14 cellular contexts compared by ENCODE assay signal in the genomic region with DNA sequence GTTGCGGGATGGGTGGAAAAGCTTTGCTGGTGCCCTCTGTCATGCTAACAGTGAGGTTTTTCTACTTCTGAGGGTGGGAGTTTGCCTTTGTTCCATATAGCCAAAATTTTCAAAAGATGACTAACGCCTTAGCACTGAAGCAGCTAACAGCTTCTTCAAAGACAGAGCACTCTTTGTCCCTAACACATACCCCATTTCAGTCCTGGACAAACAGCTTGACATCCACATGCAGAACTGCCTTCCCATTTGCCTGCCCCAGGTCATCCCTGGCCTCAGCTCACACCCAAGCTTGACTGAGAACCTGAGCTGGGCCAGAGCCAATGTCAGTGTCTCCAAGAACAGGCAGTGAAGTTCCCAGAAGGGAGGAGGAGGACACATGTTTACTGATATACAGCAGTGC. TPM values are rescaled to one million over a fixed set of nuclear protein-coding genes. Genes with fewer than 3 reads are reported as not detected.
"Had no signal": no experiment of that assay in that cellular context is flagged by ENCODE, and none has a peak within 500 bp of the region (broad histone marks: within the 10 kb centered on the region; RNA-seq: fewer than 3 reads in every experiment).

No MANE protein-coding gene starts in this region.

- H3K4me1 ChIP-seq: breast epithelium, tibial nerve had no signal

- ATAC-seq: left colon had no signal

- H3K9me2 ChIP-seq: SK-N-SH had no signal

- H3K9me3 ChIP-seq: SK-N-SH had no signal

- H3K27me3 ChIP-seq: tibial nerve had no signal

- DNase-seq: activated B cell treated with CpG ODN at 0.5 μM for 24 hours; activated CD4-positive, alpha-beta T cell treated with anti-CD3 and anti-CD28 coated beads, Interleukin-2, amount 10 ng/mL, durations not matched to agents 7 days and 5 days; activated effector memory CD4-positive, alpha-beta T cell treated with anti-CD3 and anti-CD28 coated beads, Interleukin-2, amount 50 U/mL, for 16 hours; activated naive CD8-positive, alpha-beta T cell treated with anti-CD3 and anti-CD28 coated beads, Interleukin-2, amount 10 ng/mL, durations not matched to agents 7 days and 5 days; activated T-cell treated with anti-CD3 and anti-CD28 coated beads, Interleukin-2, amount 50 U/mL, for 1 hour; aorta; glutamatergic neuron; immature natural killer cell; left colon; nephron progenitor cell; SK-N-SH; small intestine had no signal

- H3K4me2 ChIP-seq: SK-N-SH had no signal

- H3K4me3 ChIP-seq: breast epithelium, tibial nerve had no signal

- H3K27ac ChIP-seq: tibial nerve had no signal

- H3K36me3 ChIP-seq: breast epithelium, tibial nerve had no signal

RNA-seq across cellular contexts. Expression of gene HSPB8, which starts 30.7 kb away (rescaled TPM):
- total RNA-seq: activated B cell treated with CpG ODN at 0.5 μM for 24 hours; activated CD4-positive, alpha-beta T cell treated with anti-CD3 and anti-CD28 coated beads, Interleukin-2, amount 10 ng/mL, durations not matched to agents 7 days and 5 days; activated naive CD8-positive, alpha-beta T cell treated with anti-CD3 and anti-CD28 coated beads, Interleukin-2, amount 10 ng/mL, durations not matched to agents 7 days and 5 days had no signal
- polyA plus RNA-seq: immature natural killer cell had no signal
